In the genomic region with DNA sequence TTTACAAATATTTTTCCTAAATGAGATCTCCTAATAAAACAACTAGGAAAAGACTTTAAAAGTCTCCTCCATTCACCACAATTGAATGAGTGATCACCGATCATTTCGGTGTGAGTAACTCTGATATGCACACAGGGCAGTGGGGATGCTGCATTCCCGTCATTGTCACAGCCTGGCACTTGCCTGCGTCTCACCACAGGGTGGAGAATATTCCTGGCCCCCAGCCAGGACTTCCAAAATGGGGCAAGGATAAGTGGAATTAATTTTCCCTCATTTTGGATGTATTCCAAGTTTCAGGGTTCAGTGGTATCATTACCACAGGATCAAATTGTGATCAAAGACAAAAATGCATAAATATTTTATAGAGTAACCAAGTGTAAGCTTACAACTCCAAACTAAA, we compare ENCODE assay signal across 16 cellular contexts.
DNase-seq lines count a peak whose midpoint lies in the region; ATAC-seq, FAIRE-seq and TF ChIP-seq lines count a peak whose summit lies in the region.
"Had no signal": no experiment of that assay in that cellular context is flagged by ENCODE, and none has a peak within 500 bp of the region (broad histone marks: within the 10 kb centered on the region; RNA-seq: fewer than 3 reads in every experiment).

No MANE protein-coding gene starts in this region.

- no peak overlapping the region for H3K4me2 ChIP-seq in H1 (ENCODE audit: insufficient read depth in 1 of 2, low read depth in 2 of 2, low read length in 2 of 2)
- no peak overlapping the region for H3K4me2 ChIP-seq in Karpas-422 (ENCODE audit: low read depth, low read length, poor library complexity, severe bottlenecking)

- H3K4me3 ChIP-seq in HUES48 (ENCODE audit: low read depth, low read length) (no peak overlapping the region), H1 (ENCODE audit: extremely low read depth in 1 of 4, insufficient read depth in 2 of 4, low read depth in 3 of 4, low read length in 4 of 4) (no peak overlapping the region), Karpas-422 (ENCODE audit: low read length) (no peak overlapping the region)
- H3K4me3 ChIP-seq: lower lobe of right lung had no signal

- H3K4ac ChIP-seq in H1 (replicated peaks; ENCODE audit: insufficient read length, low read depth, low read length), result no peak overlapping the region

- no peak overlapping the region for H2BK5ac ChIP-seq in H1 (ENCODE audit: low read depth, low read length)

- FAIRE-seq in H1 (lab: Jason Lieb, UNC), result peak; percentile 57

- no peak overlapping the region for H2BK15ac ChIP-seq in H1 (ENCODE audit: low read length)

- H3K79me2 ChIP-seq in H1 (ENCODE audit: control insufficient read depth in 1 of 2, insufficient read depth in 2 of 2, low read length in 2 of 2) (no peaks in the 10 kb centered on the region), Karpas-422 (ENCODE audit: low read length) (no peaks in the 10 kb centered on the region)

- DNase-seq in NCI-H524 treated with DMSO at 0.1 percent for 48 hours (lab: John Stamatoyannopoulos, UW) (peak; percentile 53), H1 (ENCODE audit: low read depth in 1 of 2, low spot score in 2 of 2) (no peak), RPMI8226 (no peak), Karpas-422 (no peak), KG1 (lab: John Stamatoyannopoulos, UW) (no peak)
- DNase-seq in stimulated activated naive CD8-positive, alpha-beta T cell treated with anti-CD3 and anti-CD28 coated beads, Interleukin-15, Interleukin-2, amounts not matched to agents 100 U/mL and 50 U/mL, for 24 hours, result no peak
- DNase-seq: activated effector memory CD4-positive, alpha-beta T cell treated with anti-CD3 and anti-CD28 coated beads, Interleukin-2, amount 50 U/mL, for 16 hours; foreskin keratinocyte; Kasumi-1; lower lobe of right lung; naive thymus-derived CD8-positive, alpha-beta T cell; NCI-H2029 treated with DMSO at 0.1 percent for 48 hours; stimulated activated CD4-positive, alpha-beta T cell treated with anti-CD3 and anti-CD28 coated beads, Interleukin-15, amount 100 ng/mL, for 24 hours; WERI-Rb-1 had no signal

- H2BK12ac ChIP-seq in H1 (ENCODE audit: low read depth, low read length), result no peak overlapping the region

- no peak for TF ChIP-seq POLR2A in H1 (IDR thresholded peaks at IDR 0.05; ENCODE audit: control extremely low read depth in 1 of 2, low read depth in 2 of 2, low read length in 2 of 2)

- WGBS in H1 (ENCODE audit: extremely low coverage in 1 of 2, insufficient coverage in 1 of 2, insufficient read length in 1 of 2, insufficient replicate concordance in 2 of 2, low coverage in 1 of 2, low lambda C conversion rate in 2 of 2, missing lambda C conversion rate in 1 of 2), 2 experiments, result 53% methylated on average over 4 of the region's 4 CpGs; no CpG with 5 or more reads in 1 of the 2 experiments

- no peaks in the 10 kb centered on the region for H3K9me2 ChIP-seq in Karpas-422 (replicated peaks; ENCODE audit: insufficient read depth, low read length)

- no peak overlapping the region for H4K8ac ChIP-seq in H1 (ENCODE audit: extremely low read depth, insufficient read depth, low read length)

- no peaks in the 10 kb centered on the region for H3K79me1 ChIP-seq in H1 (ENCODE audit: low read depth, low read length)

- no peaks in the 10 kb centered on the region for H3K36me3 ChIP-seq in HUES48 (ENCODE audit: control insufficient read depth, insufficient read depth, low read length)
- H3K36me3 ChIP-seq in H1 (ENCODE audit: control insufficient read depth in 2 of 4, insufficient read depth in 4 of 4, low read length in 3 of 4), result no peaks in the 10 kb centered on the region
- no peaks in the 10 kb centered on the region for H3K36me3 ChIP-seq in Karpas-422 (ENCODE audit: insufficient read depth, low read length)
- H3K36me3 ChIP-seq: lower lobe of right lung, WERI-Rb-1 had no signal

- H4K20me1 ChIP-seq in H1 (replicated peaks in 1 of 2; ENCODE audit: control insufficient read depth in 1 of 2, insufficient read depth in 2 of 2, low read length in 2 of 2) (no peaks in the 10 kb centered on the region), Karpas-422 (ENCODE audit: insufficient read depth, low read depth, low read length) (no peaks in the 10 kb centered on the region)

- CTCF ChIA-PET in H1 (lab: Charles Lee; ENCODE audit: partially characterized antibody), result no interaction called here

- no peak overlapping the region for H3K18ac ChIP-seq in H1 (ENCODE audit: extremely low read depth, low read length)

- no peak overlapping the region for H2BK120ac ChIP-seq in H1 (replicated peaks; ENCODE audit: low read depth, low read length)

- H3K27ac ChIP-seq in C4-2B, result no peak overlapping the region
- H3K27ac ChIP-seq in HUES48 (ENCODE audit: low read depth, low read length), result peak overlapping the region; percentile 50
- no peak overlapping the region for H3K27ac ChIP-seq in H1 (ENCODE audit: low read depth, low read length)
- H3K27ac ChIP-seq in Karpas-422 (ENCODE audit: low read length), result no peak overlapping the region
- H3K27ac ChIP-seq: foreskin keratinocyte, lower lobe of right lung, WERI-Rb-1 had no signal

- POLR2A ChIA-PET in H1 (lab: Charles Lee; ENCODE audit: partially characterized antibody), result no interaction called here

- no peak overlapping the region for H3K23ac ChIP-seq in H1 (ENCODE audit: insufficient read length)

- TF ChIP-seq RAD21 in H1 (IDR thresholded peaks at IDR 0.05 in 1 of 2, conservative IDR thresholded peaks at IDR 0.05 in 1 of 2; ENCODE audit: low read depth in 2 of 2, low read length in 2 of 2), result no peak; a peak in 1 of 4 replicates

- H3K23me2 ChIP-seq in H1 (ENCODE audit: low read depth, low read length), result no peaks in the 10 kb centered on the region

- no peak for TF ChIP-seq EP300 in H1 (IDR thresholded peaks at IDR 0.05; ENCODE audit: borderline replicate concordance in 1 of 2, low read depth in 2 of 2, low read length in 2 of 2)

- H2AFZ ChIP-seq in H1 (ENCODE audit: low read length) (no peak overlapping the region), Karpas-422 (ENCODE audit: low read length) (no peak overlapping the region)

- H4K91ac ChIP-seq in H1 (replicated peaks; ENCODE audit: insufficient read length, low read length), result no peak overlapping the region

- H3K9ac ChIP-seq in HUES48 (ENCODE audit: low read depth, low read length), result no peak overlapping the region
- no peak overlapping the region for H3K9ac ChIP-seq in H1 (replicated peaks in 1 of 4; ENCODE audit: extremely low read depth in 1 of 4, low read depth in 3 of 4, low read length in 3 of 4)
- no peak overlapping the region for H3K9ac ChIP-seq in Karpas-422 (ENCODE audit: low read length)

- H3K56ac ChIP-seq in H1 (replicated peaks; ENCODE audit: insufficient read length, low read depth, low read length), result no peak overlapping the region

- H3K27me3 ChIP-seq in HUES48 (ENCODE audit: control insufficient read depth, insufficient read depth, low read length) (no peaks in the 10 kb centered on the region), H1 (replicated peaks in 1 of 4; ENCODE audit: control insufficient read depth in 3 of 4, extremely low read depth in 1 of 4, insufficient read depth in 3 of 4, low read length in 3 of 4) (no peaks in the 10 kb centered on the region), Karpas-422 (ENCODE audit: low read length) (no peaks in the 10 kb centered on the region)
- H3K27me3 ChIP-seq: foreskin keratinocyte had no signal

- H4K5ac ChIP-seq in H1 (ENCODE audit: insufficient read length, low read depth, low read length), result no peak overlapping the region

- no peak overlapping the region for H2BK20ac ChIP-seq in H1 (ENCODE audit: low read length)

- H2AK5ac ChIP-seq in H1 (ENCODE audit: low read depth, low read length), result no peak overlapping the region

- H3K4me1 ChIP-seq in HUES48 (ENCODE audit: control insufficient read depth, insufficient read depth, low read length) (peaks cover 11% of the 10 kb centered on the region), H1 (replicated peaks in 1 of 4; ENCODE audit: control insufficient read depth in 3 of 4, insufficient read depth in 4 of 4, low read length in 3 of 4) (no peaks in the 10 kb centered on the region; a peak in 1 of 7 replicates), Karpas-422 (ENCODE audit: low read length) (no peaks in the 10 kb centered on the region)
- H3K4me1 ChIP-seq: foreskin keratinocyte, lower lobe of right lung had no signal

- ATAC-seq in stimulated activated naive CD8-positive, alpha-beta T cell treated with anti-CD3 and anti-CD28 coated beads, Interleukin-15, Interleukin-2, amounts not matched to agents 100 U/mL and 50 U/mL, for 24 hours, result no peak
- ATAC-seq: foreskin keratinocyte; lower lobe of right lung; naive thymus-derived CD8-positive, alpha-beta T cell had no signal

- TF ChIP-seq CTCF in C4-2B (conservative IDR thresholded peaks at IDR 0.05) (peak; percentile 20; the same call in 1 of the 2 replicates), H1 (IDR thresholded peaks at IDR 0.05; ENCODE audit: control extremely low read depth in 1 of 3, insufficient read depth in 1 of 3, low read depth in 1 of 3, low read length in 3 of 3) (no peak)

- no peak overlapping the region for H3K14ac ChIP-seq in H1 (ENCODE audit: insufficient read length)

- H3K9me3 ChIP-seq in HUES48 (ENCODE audit: control insufficient read depth, insufficient read depth, low read length) (no peaks in the 10 kb centered on the region), H1 (ENCODE audit: insufficient read depth in 2 of 2, low read depth in 1 of 2, low read length in 1 of 2) (no peaks in the 10 kb centered on the region), Karpas-422 (ENCODE audit: low read length) (peaks cover 22% of the 10 kb centered on the region)
- H3K9me3 ChIP-seq: lower lobe of right lung had no signal

TF ChIP-seq in H1, 55 proteins besides CTCF, POLR2A, EP300 and RAD21 (continues in another document):
- TF ChIP-seq MAX (IDR thresholded peaks at IDR 0.05) (no peak), TEAD4 (IDR thresholded peaks at IDR 0.05; ENCODE audit: low read depth, low read length) (peak; percentile 83), YY1 (IDR thresholded peaks at IDR 0.05; ENCODE audit: low read depth, low read length) (0 out of 2 replicates have a peak, but pooled peaks have one; percentile 7)
